ENCODE assay signal across 19 cellular contexts in the genomic region with DNA sequence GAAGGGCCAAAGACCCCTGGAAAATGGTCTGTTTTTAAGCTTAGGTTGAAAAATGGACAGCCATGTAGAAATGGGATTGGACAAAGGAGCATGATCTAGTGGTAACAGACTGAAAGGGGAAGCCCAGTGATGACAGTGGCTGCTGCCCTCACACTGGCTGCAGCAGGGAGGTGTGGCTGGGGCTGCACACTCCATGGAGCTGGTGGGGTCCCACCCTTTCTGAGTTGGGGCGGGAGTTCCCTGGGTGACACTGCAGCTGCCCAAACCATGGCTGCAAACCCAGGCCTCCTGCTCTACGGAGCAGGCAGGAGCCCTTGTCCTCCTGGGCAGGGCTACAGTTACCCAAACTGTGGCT. TPM values are rescaled to one million over a fixed set of nuclear protein-coding genes. Genes with fewer than 3 reads are reported as not detected.
"Had no signal": no experiment of that assay in that cellular context is flagged by ENCODE, and none has a peak within 500 bp of the region (broad histone marks: within the 10 kb centered on the region; RNA-seq: fewer than 3 reads in every experiment).

No MANE protein-coding gene starts in this region.

- DNase-seq: activated CD4-positive, alpha-beta T cell treated with anti-CD3 and anti-CD28 coated beads, Interleukin-2, amount 10 ng/mL, durations not matched to agents 24 days and 14 days; activated CD4-positive, CD25-positive, alpha-beta regulatory T cell; activated CD8-positive, alpha-beta memory T cell treated with anti-CD3 and anti-CD28 coated beads, Interleukin-2, amount 50 U/mL, for 48 hours; activated gamma-delta T cell treated with Interleukin-2 at 50 U/mL for 16 hours; activated T-cell treated with anti-CD3 and anti-CD28 coated beads, Interleukin-2, amount 50 U/mL, for 72 hours; amniotic stem cell; heart right ventricle; naive B cell; right cardiac atrium; small intestine; stimulated activated CD4-positive, alpha-beta T cell treated with anti-CD3 and anti-CD28 coated beads, Interleukin-4, amount 100 ng/mL, for 4 hours; stimulated activated naive CD8-positive, alpha-beta T cell treated with anti-CD3 and anti-CD28 coated beads, Interleukin-15, Interleukin-2, amounts not matched to agents 100 U/mL and 50 U/mL, for 24 hours; T-cell; trophoblast cell had no signal

- H3K4me1 Mint-ChIP-seq: activated CD4-positive, alpha-beta T cell treated with anti-CD3 and anti-CD28 coated beads, Interleukin-2, amount 10 ng/mL, durations not matched to agents 24 days and 14 days; naive B cell; T-cell had no signal

- H3K27ac Mint-ChIP-seq: activated CD4-positive, alpha-beta T cell treated with anti-CD3 and anti-CD28 coated beads, Interleukin-2, amount 10 ng/mL, durations not matched to agents 24 days and 14 days; activated naive CD8-positive, alpha-beta T cell; activated T-cell treated with anti-CD3 and anti-CD28 coated beads, Interleukin-2, amount 50 U/mL, for 72 hours; naive B cell; T-cell had no signal

- H3K36me3 Mint-ChIP-seq: activated naive CD8-positive, alpha-beta T cell; naive B cell; T-cell had no signal

- ATAC-seq: activated T-cell treated with anti-CD3 and anti-CD28 coated beads, Interleukin-2, amount 50 U/mL, for 72 hours; gastroesophageal sphincter; right cardiac atrium; stimulated activated naive CD8-positive, alpha-beta T cell treated with anti-CD3 and anti-CD28 coated beads, Interleukin-15, Interleukin-2, amounts not matched to agents 100 U/mL and 50 U/mL, for 24 hours; T-cell had no signal

- H3K4me1 ChIP-seq: gastroesophageal sphincter, suprapubic skin had no signal

- H3K4me3 Mint-ChIP-seq: activated CD4-positive, alpha-beta T cell treated with anti-CD3 and anti-CD28 coated beads, Interleukin-2, amount 10 ng/mL, durations not matched to agents 24 days and 14 days; activated naive CD8-positive, alpha-beta T cell; activated T-cell treated with anti-CD3 and anti-CD28 coated beads, Interleukin-2, amount 50 U/mL, for 72 hours; naive B cell; T-cell had no signal

- H3K27me3 ChIP-seq: heart right ventricle had no signal

- H3K27ac ChIP-seq: gastroesophageal sphincter, heart right ventricle, neutrophil, suprapubic skin had no signal

- H3K9me3 ChIP-seq: gastroesophageal sphincter, heart right ventricle, neutrophil, suprapubic skin had no signal

- H3K36me3 ChIP-seq: gastroesophageal sphincter, heart right ventricle, neutrophil, suprapubic skin had no signal

- H3K9me3 Mint-ChIP-seq: activated CD4-positive, alpha-beta T cell treated with anti-CD3 and anti-CD28 coated beads, Interleukin-2, amount 10 ng/mL, durations not matched to agents 24 days and 14 days; activated T-cell treated with anti-CD3 and anti-CD28 coated beads, Interleukin-2, amount 50 U/mL, for 72 hours; naive B cell; T-cell had no signal

- H3K27me3 Mint-ChIP-seq: activated naive CD8-positive, alpha-beta T cell; T-cell had no signal

- H3K4me3 ChIP-seq: gastroesophageal sphincter, heart right ventricle, lung, suprapubic skin had no signal

RNA-seq across cellular contexts. Expression of gene PACSIN1, which starts 8.5 kb away (rescaled TPM):
- total RNA-seq: activated CD4-positive, alpha-beta T cell treated with anti-CD3 and anti-CD28 coated beads, Interleukin-2, amount 10 ng/mL, durations not matched to agents 24 days and 14 days had no signal
